In the genomic region with DNA sequence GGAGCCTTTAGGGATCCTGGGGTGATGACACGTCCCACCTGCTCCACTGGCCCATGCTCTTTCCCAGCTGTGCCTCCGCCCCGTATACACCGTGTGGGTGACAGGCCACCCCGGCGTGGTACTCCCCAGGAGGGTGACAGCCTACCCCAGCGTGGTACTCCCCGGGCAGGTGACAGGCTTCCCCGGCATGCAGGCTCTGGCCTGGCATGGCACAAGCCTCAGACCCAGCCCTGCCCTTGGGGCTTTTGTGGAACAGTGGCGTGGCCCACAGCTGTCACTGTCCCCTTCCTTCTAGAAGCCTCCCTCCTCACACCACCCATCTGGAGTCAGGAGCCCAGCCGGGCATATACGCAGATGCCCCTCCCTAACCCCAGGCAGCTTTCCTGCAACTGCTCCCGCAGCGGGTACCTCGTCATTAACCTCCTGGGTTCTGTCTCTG, we compare ENCODE assay signal across 1 cellular context.
TF ChIP-seq lines count a peak whose summit lies in the region.

No MANE protein-coding gene starts in this region.

TF ChIP-seq in H1, 55 proteins besides CTCF, POLR2A, EP300 and RAD21:
- TF ChIP-seq SP2 (IDR thresholded peaks at IDR 0.05; ENCODE audit: low read length) (no peak), JUN (IDR thresholded peaks at IDR 0.05; ENCODE audit: low read depth, low read length) (no peak)
TF ChIP-seq in H1: peak in this region for 0.
